In the genomic region with DNA sequence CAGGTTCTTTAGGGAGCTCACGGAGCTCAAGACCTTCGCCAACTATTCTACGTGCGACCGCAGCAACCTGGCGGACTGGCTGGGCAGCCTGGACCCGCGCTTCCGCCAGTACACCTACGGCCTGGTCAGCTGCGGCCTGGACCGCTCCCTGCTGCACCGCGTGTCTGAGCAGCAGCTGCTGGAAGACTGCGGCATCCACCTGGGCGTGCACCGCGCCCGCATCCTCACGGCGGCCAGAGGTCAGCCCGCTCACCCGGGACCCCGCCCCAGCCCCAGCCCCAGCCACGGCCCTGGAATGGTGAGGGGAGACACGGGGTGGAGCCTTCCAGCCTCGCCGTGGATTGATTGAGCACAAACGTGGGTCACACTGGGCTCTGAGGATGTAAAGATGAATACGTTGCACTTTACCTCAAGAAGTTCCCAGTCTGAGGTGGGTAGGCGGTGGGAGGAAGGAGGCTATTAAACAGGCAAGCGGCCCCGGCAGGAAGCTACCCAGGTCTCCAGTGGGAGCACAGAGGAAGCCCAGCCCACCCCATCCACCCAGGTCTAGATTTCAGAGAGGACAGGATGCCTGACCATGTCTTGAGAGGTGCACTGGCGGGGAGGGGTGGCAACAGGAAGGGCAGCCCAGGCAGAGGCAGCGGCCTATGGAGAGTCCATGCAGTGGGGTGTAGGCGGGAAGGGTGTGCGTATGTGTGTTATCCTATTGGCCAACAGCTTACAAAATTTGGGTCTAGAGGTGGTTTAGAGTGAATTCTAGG, we compare ENCODE assay signal across 8 cellular contexts. TPM values are rescaled to one million over a fixed set of nuclear protein-coding genes. Genes with fewer than 3 reads are reported as not detected.
DNase-seq lines count a peak whose midpoint lies in the region; ATAC-seq and TF ChIP-seq lines count a peak whose summit lies in the region.

No MANE protein-coding gene starts in this region.

- peaks cover 67% of the 10 kb centered on the region for H3K27me3 ChIP-seq in cardiac muscle cell
- no peaks in the 10 kb centered on the region for H3K27me3 ChIP-seq in upper lobe of right lung

- no peak for DNase-seq in cardiac muscle cell (ENCODE audit: low read depth in 1 of 2, low spot score in 1 of 2)
- no peak for DNase-seq in Right ventricle myocardium inferior (ENCODE audit: missing footprints)
- DNase-seq in activated T-helper 1 cell treated with anti-CD3 and anti-CD28 coated beads, Interleukin-12 subunit alpha, Interleukin-12 subunit beta, Interleukin-2, Interleukin-4 antibody, amounts not matched to agents 30 ng/mL and 10 ng/mL and 1 ng/mL, durations not matched to agents 14 hours and 24 hours and 36 hours (ENCODE audit: low spot score): no peak
- no peak for DNase-seq in left lobe of liver (ENCODE audit: low spot score)
- peak; percentile 75 for DNase-seq in upper lobe of right lung
- DNase-seq in glomerular visceral epithelial cell (ENCODE audit: extremely low spot score): no peak
- DNase-seq in NCI-H2227 treated with DMSO at 0.1 percent for 48 hours (lab: John Stamatoyannopoulos, UW): no peak

- H3K4me3 ChIP-seq in cardiac muscle cell: peak overlapping the region; percentile 23
- peak overlapping the region; percentile 57 for H3K4me3 ChIP-seq in upper lobe of right lung

- H3K36me3 ChIP-seq in cardiac muscle cell (no peaks in the 10 kb centered on the region), upper lobe of right lung (peaks cover 23% of the 10 kb centered on the region)

- H3K27ac ChIP-seq in cardiac muscle cell: no peak overlapping the region
- peak overlapping the region; percentile 47 for H3K27ac ChIP-seq in upper lobe of right lung

- H3K9me3 Mint-ChIP-seq in activated T-helper 1 cell treated with anti-CD3 and anti-CD28 coated beads, Interleukin-12 subunit alpha, Interleukin-12 subunit beta, Interleukin-2, Interleukin-4 antibody, amounts not matched to agents 30 ng/mL and 10 ng/mL and 1 ng/mL, durations not matched to agents 14 hours and 24 hours and 36 hours: no peaks in the 10 kb centered on the region

- H3K36me3 Mint-ChIP-seq in activated T-helper 1 cell treated with anti-CD3 and anti-CD28 coated beads, Interleukin-12 subunit alpha, Interleukin-12 subunit beta, Interleukin-2, Interleukin-4 antibody, amounts not matched to agents 30 ng/mL and 10 ng/mL and 1 ng/mL, durations not matched to agents 14 hours and 24 hours and 36 hours (ENCODE audit: low read depth): peaks cover 17% of the 10 kb centered on the region

- no peaks in the 10 kb centered on the region for H3K9me3 ChIP-seq in cardiac muscle cell (ENCODE audit: low read depth)
- H3K9me3 ChIP-seq in upper lobe of right lung: no peaks in the 10 kb centered on the region

- ATAC-seq in Right ventricle myocardium inferior (no peak), left lobe of liver (peak; percentile 51), upper lobe of right lung (peak; percentile 36), HG02885 (IDR thresholded peaks at IDR 0.05; ENCODE audit: poor library complexity, unreplicated experiment) (no peak)

- no peaks in the 10 kb centered on the region for H3K4me1 ChIP-seq in cardiac muscle cell (ENCODE audit: low read depth)
- peaks cover 19% of the 10 kb centered on the region for H3K4me1 ChIP-seq in upper lobe of right lung

- H3K4me3 Mint-ChIP-seq in activated T-helper 1 cell treated with anti-CD3 and anti-CD28 coated beads, Interleukin-12 subunit alpha, Interleukin-12 subunit beta, Interleukin-2, Interleukin-4 antibody, amounts not matched to agents 30 ng/mL and 10 ng/mL and 1 ng/mL, durations not matched to agents 14 hours and 24 hours and 36 hours: peak overlapping the region; percentile 84

- peaks cover 1% of the 10 kb centered on the region for H3K27me3 Mint-ChIP-seq in activated T-helper 1 cell treated with anti-CD3 and anti-CD28 coated beads, Interleukin-12 subunit alpha, Interleukin-12 subunit beta, Interleukin-2, Interleukin-4 antibody, amounts not matched to agents 30 ng/mL and 10 ng/mL and 1 ng/mL, durations not matched to agents 14 hours and 24 hours and 36 hours (ENCODE audit: insufficient read depth)

- H3K27ac Mint-ChIP-seq in activated T-helper 1 cell treated with anti-CD3 and anti-CD28 coated beads, Interleukin-12 subunit alpha, Interleukin-12 subunit beta, Interleukin-2, Interleukin-4 antibody, amounts not matched to agents 30 ng/mL and 10 ng/mL and 1 ng/mL, durations not matched to agents 14 hours and 24 hours and 36 hours: peak overlapping the region; percentile 89

- TF ChIP-seq CTCF in cardiac muscle cell (IDR thresholded peaks at IDR 0.05; ENCODE audit: low read depth, low read length): no peak
- no peak for TF ChIP-seq CTCF in upper lobe of right lung (IDR thresholded peaks at IDR 0.05)

- peaks cover 35% of the 10 kb centered on the region for H3K4me1 Mint-ChIP-seq in activated T-helper 1 cell treated with anti-CD3 and anti-CD28 coated beads, Interleukin-12 subunit alpha, Interleukin-12 subunit beta, Interleukin-2, Interleukin-4 antibody, amounts not matched to agents 30 ng/mL and 10 ng/mL and 1 ng/mL, durations not matched to agents 14 hours and 24 hours and 36 hours (ENCODE audit: low read depth)

- intact Hi-C loops in Right ventricle myocardium inferior (cut with DNase I) (no loop called here), upper lobe of right lung (cut with DNase I) (no loop called here)
- intact Hi-C loops in activated T-helper 1 cell treated with anti-CD3 and anti-CD28 coated beads, Interleukin-12 subunit alpha, Interleukin-12 subunit beta, Interleukin-2, Interleukin-4 antibody, amounts not matched to agents 30 ng/mL and 10 ng/mL and 1 ng/mL, durations not matched to agents 14 hours and 24 hours and 36 hours (cut with micrococcal nuclease): no loop called here

RNA-seq across cellular contexts. Expression of a gene that starts 13.7 kb away (rescaled TPM):
- 11.5 and 13.4 TPM in 2 replicates for total RNA-seq in cardiac muscle cell
- polyA plus RNA-seq in cardiac muscle cell: 5.5 and 8.9 TPM in 2 replicates
- total RNA-seq in Right ventricle myocardium inferior: 6.2 TPM
- 40.7 and 45.6 TPM in 2 replicates for total RNA-seq in activated T-helper 1 cell treated with anti-CD3 and anti-CD28 coated beads, Interleukin-12 subunit alpha, Interleukin-12 subunit beta, Interleukin-2, Interleukin-4 antibody, amounts not matched to agents 30 ng/mL and 10 ng/mL and 1 ng/mL, durations not matched to agents 14 hours and 24 hours and 36 hours
- 5.8 TPM for total RNA-seq in left lobe of liver
- total RNA-seq in upper lobe of right lung: 14.4 TPM

RNA-seq across cellular contexts. Expression of a gene that starts 15.1 kb away (rescaled TPM):
- total RNA-seq in cardiac muscle cell: 4.3 and 5.2 TPM in 2 replicates
- 3.4 and 5.6 TPM in 2 replicates for polyA plus RNA-seq in cardiac muscle cell
- 36.9 TPM for total RNA-seq in Right ventricle myocardium inferior
- 0.31 and 0.34 TPM in 2 replicates for total RNA-seq in activated T-helper 1 cell treated with anti-CD3 and anti-CD28 coated beads, Interleukin-12 subunit alpha, Interleukin-12 subunit beta, Interleukin-2, Interleukin-4 antibody, amounts not matched to agents 30 ng/mL and 10 ng/mL and 1 ng/mL, durations not matched to agents 14 hours and 24 hours and 36 hours
- 3,241 TPM for total RNA-seq in left lobe of liver
- 1.3 TPM for total RNA-seq in upper lobe of right lung

RNA-seq across cellular contexts. Expression of a gene that starts 20.2 kb away (rescaled TPM):
- total RNA-seq in cardiac muscle cell (not detected in 2 replicates), Right ventricle myocardium inferior (not detected), left lobe of liver (not detected), upper lobe of right lung (not detected)
- polyA plus RNA-seq in cardiac muscle cell: 0.44 TPM in 1 of 2 replicates, not detected in the other
- not detected in 2 replicates for total RNA-seq in activated T-helper 1 cell treated with anti-CD3 and anti-CD28 coated beads, Interleukin-12 subunit alpha, Interleukin-12 subunit beta, Interleukin-2, Interleukin-4 antibody, amounts not matched to agents 30 ng/mL and 10 ng/mL and 1 ng/mL, durations not matched to agents 14 hours and 24 hours and 36 hours

RNA-seq across cellular contexts. Expression of a gene that starts 20.8 kb away (rescaled TPM):
- total RNA-seq in cardiac muscle cell (10.5 and 11.6 TPM in 2 replicates), Right ventricle myocardium inferior (7.7 TPM), left lobe of liver (46.2 TPM), upper lobe of right lung (17.0 TPM)
- polyA plus RNA-seq in cardiac muscle cell: 5.6 and 8.4 TPM in 2 replicates
- total RNA-seq in activated T-helper 1 cell treated with anti-CD3 and anti-CD28 coated beads, Interleukin-12 subunit alpha, Interleukin-12 subunit beta, Interleukin-2, Interleukin-4 antibody, amounts not matched to agents 30 ng/mL and 10 ng/mL and 1 ng/mL, durations not matched to agents 14 hours and 24 hours and 36 hours: 7.8 and 8.1 TPM in 2 replicates

RNA-seq across cellular contexts. Expression of a gene that starts 27.9 kb away (rescaled TPM):
- total RNA-seq in cardiac muscle cell: 124 and 164 TPM in 2 replicates
- 141 and 147 TPM in 2 replicates for polyA plus RNA-seq in cardiac muscle cell
- total RNA-seq in Right ventricle myocardium inferior: 160 TPM
- 110 and 114 TPM in 2 replicates for total RNA-seq in activated T-helper 1 cell treated with anti-CD3 and anti-CD28 coated beads, Interleukin-12 subunit alpha, Interleukin-12 subunit beta, Interleukin-2, Interleukin-4 antibody, amounts not matched to agents 30 ng/mL and 10 ng/mL and 1 ng/mL, durations not matched to agents 14 hours and 24 hours and 36 hours
- total RNA-seq in left lobe of liver: 119 TPM
- total RNA-seq in upper lobe of right lung: 55.3 TPM

Comparison
In these comparisons a context has a peak if more than half of its experiments do, and no peak if none do; other contexts are left out.
1. ATAC-seq: peak in left lobe of liver (single experiment) and upper lobe of right lung (single experiment); none in Right ventricle myocardium inferior (single experiment) and HG02885 (single experiment).
2. RNA of a gene that starts 15.1 kb away (total RNA-seq): 3,241 TPM in left lobe of liver (single experiment); 36.9 TPM in Right ventricle myocardium inferior (single experiment), 4.3 to 5.2 TPM in cardiac muscle cell, 1.3 TPM in upper lobe of right lung (single experiment) and 0.31 to 0.34 TPM in activated T-helper 1 cell treated with anti-CD3 and anti-CD28 coated beads, Interleukin-12 subunit alpha, Interleukin-12 subunit beta, Interleukin-2, Interleukin-4 antibody, amounts not matched to agents 30 ng/mL and 10 ng/mL and 1 ng/mL, durations not matched to agents 14 hours and 24 hours and 36 hours; every median in the first group is over 10 times any median in the second.